Comparison of ENCODE assay signal across 18 cellular contexts in genomic region chr3:100928638-100929428, GRCh38.
DNase-seq lines count a peak whose midpoint lies in the region; ATAC-seq, FAIRE-seq and TF ChIP-seq lines count a peak whose summit lies in the region.
"Had no signal": no experiment of that assay in that cellular context is flagged by ENCODE, and none has a peak within 500 bp of the region (broad histone marks: within the 10 kb centered on the region; RNA-seq: fewer than 3 reads in every experiment).

No MANE protein-coding gene starts in this region.

- no peaks in the 10 kb centered on the region for H3K27me3 ChIP-seq in gastroesophageal sphincter
- no peaks in the 10 kb centered on the region for H3K27me3 ChIP-seq in small intestine (ENCODE audit: control insufficient read depth in 2 of 2, insufficient read depth in 2 of 2, low read length in 2 of 2)
- H3K27me3 ChIP-seq: pancreas, SJSA1 had no signal

- H3K4me1 ChIP-seq in gastroesophageal sphincter, result peaks cover 0 to 12% (median 0%) of the 10 kb centered on the region in 3 donors
- no peaks in the 10 kb centered on the region for H3K4me1 ChIP-seq in small intestine (ENCODE audit: control insufficient read depth in 2 of 2, insufficient read depth in 1 of 2, low read depth in 1 of 2, low read length in 1 of 2)
- H3K4me1 ChIP-seq: lower lobe of right lung, pancreas, SJSA1 had no signal

- H3K27ac ChIP-seq in gastroesophageal sphincter (peak overlapping the region in 1 of 4 donors; percentile 40), small intestine (ENCODE audit: low read depth in 1 of 2, low read length in 1 of 2) (no peak overlapping the region)
- H3K27ac ChIP-seq: lower lobe of right lung, SJSA1 had no signal

- FAIRE-seq in small intestine (lab: Jason Lieb, UNC) (no peak), urothelium cell line (lab: Jason Lieb, UNC) (no peak)
- FAIRE-seq: pancreas had no signal

- H3K36me3 ChIP-seq in gastroesophageal sphincter (no peaks in the 10 kb centered on the region), small intestine (ENCODE audit: control insufficient read depth in 2 of 2, insufficient read depth in 2 of 2, low read length in 2 of 2) (no peaks in the 10 kb centered on the region)
- H3K36me3 ChIP-seq: lower lobe of right lung, pancreas, SJSA1 had no signal

- ATAC-seq in gastroesophageal sphincter (peak; percentile 79), GM21390 (IDR thresholded peaks at IDR 0.05; ENCODE audit: unreplicated experiment) (no peak)
- ATAC-seq: activated T-cell treated with anti-CD3 and anti-CD28 coated beads, Interleukin-2, amount 50 U/mL, for 72 hours; lower lobe of right lung had no signal

- TF ChIP-seq POLR2A in gastroesophageal sphincter (IDR thresholded peaks at IDR 0.05), result no peak

- TF ChIP-seq CTCF in astrocyte of the cerebellum (IDR thresholded peaks at IDR 0.05; ENCODE audit: low read depth, low read length, missing control alignments), result no peak
- no peak for TF ChIP-seq CTCF in gastroesophageal sphincter (IDR thresholded peaks at IDR 0.05)

- TF ChIP-seq EP300 in gastroesophageal sphincter (IDR thresholded peaks at IDR 0.05), result no peak

- in situ Hi-C loops in astrocyte of the cerebellum (cut with HindIII; ENCODE audit: low sequenced_read_pairs), result no loop called here

- 49 to 51% methylated on average over 6 of the region's 6 CpGs for WGBS in gastroesophageal sphincter (ENCODE audit: low coverage in 1 of 2), 2 donors
- 50 to 65% (median 51%) methylated on average over 6 of the region's 6 CpGs for WGBS in small intestine, 3 donors

- DNase-seq in GM04504 (ENCODE audit: low read depth) (peak; percentile 75), astrocyte of the cerebellum (ENCODE audit: low read depth) (peak; percentile 28), small intestine (peak; percentile 51), NCI-H1105 (lab: John Stamatoyannopoulos, UW) (no peak), urothelium cell line (ENCODE audit: low spot score) (no peak), NCI-H2081 treated with DMSO at 0.1 percent for 48 hours (lab: John Stamatoyannopoulos, UW) (no peak)
- DNase-seq: activated T-cell treated with anti-CD3 and anti-CD28 coated beads, Interleukin-2, amount 50 U/mL, for 72 hours; Calu3; glutamatergic neuron; lower lobe of right lung; NCI-H146; NCI-H69; pancreas; stimulated activated CD4-positive, alpha-beta T cell treated with anti-CD3 and anti-CD28 coated beads, Interleukin-2, amount 100 ng/mL, for 24 hours; stimulated activated naive CD4-positive, alpha-beta T cell had no signal

- H3K9me3 ChIP-seq in gastroesophageal sphincter, result no peaks in the 10 kb centered on the region
- no peaks in the 10 kb centered on the region for H3K9me3 ChIP-seq in small intestine (ENCODE audit: control insufficient read depth, low read depth)
- H3K9me3 ChIP-seq: lower lobe of right lung, pancreas, SJSA1 had no signal

- no peak overlapping the region for H3K4me3 ChIP-seq in astrocyte of the cerebellum (ENCODE audit: low read depth, low read length)
- H3K4me3 ChIP-seq in gastroesophageal sphincter, result no peak overlapping the region
- H3K4me3 ChIP-seq in small intestine (ENCODE audit: low read depth in 1 of 2, low read length in 2 of 2), result no peak overlapping the region
- H3K4me3 ChIP-seq: lower lobe of right lung, pancreas, SJSA1 had no signal

Comparison
In these comparisons a context has a peak if more than half of its experiments do, and no peak if none do; other contexts are left out.
1. DNase-seq: peak in GM04504 (single experiment), astrocyte of the cerebellum (single experiment) and small intestine (single experiment); none in NCI-H1105 (single experiment), urothelium cell line (single experiment) and NCI-H2081 treated with DMSO at 0.1 percent for 48 hours (single experiment).